27 cellular contexts compared by ENCODE assay signal in genomic region chr2:189012373-189012772, GRCh38. TPM values are rescaled to one million over a fixed set of nuclear protein-coding genes. Genes with fewer than 3 reads are reported as not detected.
"Had no signal": no experiment of that assay in that cellular context is flagged by ENCODE, and none has a peak within 500 bp of the region (broad histone marks: within the 10 kb centered on the region; RNA-seq: fewer than 3 reads in every experiment).

No MANE protein-coding gene starts in this region.

- DNase-seq: activated CD4-positive, alpha-beta T cell treated with anti-CD3 and anti-CD28 coated beads for 4 hours; activated CD8-positive, alpha-beta memory T cell treated with anti-CD3 and anti-CD28 coated beads, Interleukin-2, amount 50 U/mL, for 4 hours; activated CD8-positive, alpha-beta T cell treated with anti-CD3 and anti-CD28 coated beads for 36 hours; activated gamma-delta T cell treated with Interleukin-2 at 50 U/mL for 16 hours; activated naive CD4-positive, alpha-beta T cell treated with anti-CD3 and anti-CD28 coated beads, Interleukin-2, amount 50 U/mL, for 16 hours; activated naive CD8-positive, alpha-beta T cell treated with anti-CD3 and anti-CD28 coated beads, Interleukin-2, amount 10 ng/mL, durations not matched to agents 7 days and 5 days; activated T-cell treated with anti-CD3 and anti-CD28 coated beads, Interleukin-2, amount 50 U/mL, for 72 hours; amniotic stem cell; body of pancreas; central memory CD4-positive, alpha-beta T cell; MG63; MV-4-11; NCI-H1092 treated with DMSO at 0.1 percent for 48 hours; NCI-H1436; NCI-H1694 treated with DMSO at 0.1 percent for 48 hours; NCI-H2081; NCI-H510A treated with DMSO at 0.1 percent for 48 hours; NCI-H69; PC-3; SHP77; T-helper 17 cell; WERI-Rb-1 had no signal

- H3K36me3 Mint-ChIP-seq: activated naive CD8-positive, alpha-beta T cell treated with anti-CD3 and anti-CD28 coated beads, Interleukin-2, amount 10 ng/mL, durations not matched to agents 7 days and 5 days had no signal

- H3K9me3 Mint-ChIP-seq: activated CD8-positive, alpha-beta T cell treated with anti-CD3 and anti-CD28 coated beads for 36 hours; activated naive CD8-positive, alpha-beta T cell treated with anti-CD3 and anti-CD28 coated beads, Interleukin-2, amount 10 ng/mL, durations not matched to agents 7 days and 5 days; activated T-cell treated with anti-CD3 and anti-CD28 coated beads, Interleukin-2, amount 50 U/mL, for 72 hours; activated T-helper 2 cell treated with anti-CD3 and anti-CD28 coated beads, Interferon-gamma antibody, Interleukin-2, Interleukin-4, amounts not matched to agents 10 μg/mL and 5 μg/mL and 100 μg/mL, durations not matched to agents 14 hours and 24 hours and 36 hours had no signal

- ATAC-seq: activated CD4-positive, CD25-positive, alpha-beta regulatory T cell treated with anti-CD3 and anti-CD28 coated beads, Interleukin-2, amount 50 U/mL, for 24 hours; activated CD8-positive, alpha-beta T cell treated with anti-CD3 and anti-CD28 coated beads for 36 hours; activated T-cell treated with anti-CD3 and anti-CD28 coated beads, Interleukin-2, amount 50 U/mL, for 72 hours; body of pancreas; PC-3; T-helper 17 cell had no signal

- H3K27ac ChIP-seq: body of pancreas, KMS-11, SJSA1, WERI-Rb-1 had no signal

- H3K4me3 ChIP-seq: ascending aorta, body of pancreas, MG63, SJSA1 had no signal

- H3K4me1 Mint-ChIP-seq: activated naive CD8-positive, alpha-beta T cell treated with anti-CD3 and anti-CD28 coated beads, Interleukin-2, amount 10 ng/mL, durations not matched to agents 7 days and 5 days; T-helper 17 cell had no signal

- H3K9me3 ChIP-seq: ascending aorta, body of pancreas, MG63, SJSA1 had no signal

- H3K4me3 Mint-ChIP-seq: activated CD8-positive, alpha-beta T cell treated with anti-CD3 and anti-CD28 coated beads for 36 hours; activated naive CD8-positive, alpha-beta T cell treated with anti-CD3 and anti-CD28 coated beads, Interleukin-2, amount 10 ng/mL, durations not matched to agents 7 days and 5 days; activated T-cell treated with anti-CD3 and anti-CD28 coated beads, Interleukin-2, amount 50 U/mL, for 72 hours; T-helper 17 cell had no signal

- H3K27ac Mint-ChIP-seq: activated CD8-positive, alpha-beta T cell treated with anti-CD3 and anti-CD28 coated beads for 36 hours; activated naive CD8-positive, alpha-beta T cell treated with anti-CD3 and anti-CD28 coated beads, Interleukin-2, amount 10 ng/mL, durations not matched to agents 7 days and 5 days; activated T-cell treated with anti-CD3 and anti-CD28 coated beads, Interleukin-2, amount 50 U/mL, for 72 hours; activated T-helper 2 cell treated with anti-CD3 and anti-CD28 coated beads, Interferon-gamma antibody, Interleukin-2, Interleukin-4, amounts not matched to agents 10 μg/mL and 5 μg/mL and 100 μg/mL, durations not matched to agents 14 hours and 24 hours and 36 hours; T-helper 17 cell had no signal

- H3K9ac ChIP-seq: KMS-11 had no signal

- H3K27me3 ChIP-seq: ascending aorta, body of pancreas, MG63, SJSA1 had no signal

- H3K4me2 ChIP-seq: KMS-11 had no signal

- H3K36me3 ChIP-seq: WERI-Rb-1 had no signal

- H3K27me3 Mint-ChIP-seq: activated naive CD8-positive, alpha-beta T cell treated with anti-CD3 and anti-CD28 coated beads, Interleukin-2, amount 10 ng/mL, durations not matched to agents 7 days and 5 days; T-helper 17 cell had no signal

RNA-seq across cellular contexts. Expression of gene COL3A1, which starts 38.2 kb away (rescaled TPM):
- total RNA-seq: activated CD8-positive, alpha-beta T cell treated with anti-CD3 and anti-CD28 coated beads for 36 hours; activated naive CD8-positive, alpha-beta T cell treated with anti-CD3 and anti-CD28 coated beads, Interleukin-2, amount 10 ng/mL, durations not matched to agents 7 days and 5 days had no signal
